8 cellular contexts compared by ENCODE assay signal in the genomic region with DNA sequence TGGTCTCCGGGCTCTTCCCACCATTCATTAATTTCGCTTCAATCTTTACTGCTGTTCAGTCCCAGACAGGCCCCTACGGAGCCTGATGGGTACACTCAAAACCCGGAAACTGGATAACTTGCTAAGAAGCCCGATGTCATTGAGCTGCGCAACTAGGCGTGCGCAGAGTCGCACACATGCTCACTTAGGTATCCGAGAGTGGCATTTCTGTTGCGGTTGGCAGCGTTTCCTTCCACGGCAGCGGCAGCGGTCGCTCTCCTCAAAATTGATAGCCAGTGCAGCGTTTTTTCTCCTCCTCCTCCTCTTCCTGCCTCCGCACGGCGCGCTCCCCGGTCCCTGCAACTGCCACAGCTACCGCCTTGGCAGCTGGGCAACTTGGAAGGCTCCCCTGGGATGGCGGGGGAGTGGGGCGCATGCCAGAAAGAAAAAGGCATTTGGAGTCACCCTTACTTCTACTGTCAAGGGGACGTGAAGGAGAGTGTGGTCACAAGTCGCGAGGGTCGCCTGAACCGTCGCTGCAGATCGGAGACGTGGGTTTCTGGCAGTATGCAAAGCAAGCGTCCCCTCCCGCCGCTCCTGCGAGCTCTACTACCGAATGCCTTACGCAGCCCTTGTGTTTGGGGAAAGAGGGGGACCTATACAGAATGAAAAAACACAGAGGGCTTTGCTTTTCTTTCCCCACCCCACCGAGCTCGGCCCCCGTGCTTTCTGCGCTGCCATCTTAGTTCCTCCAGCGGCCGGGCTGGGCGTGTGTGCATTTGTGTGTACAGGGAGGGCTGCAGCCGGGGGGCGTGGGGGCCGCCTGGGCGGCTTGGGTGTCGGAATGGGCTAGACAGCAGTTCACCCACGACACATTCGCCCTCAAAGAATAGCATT. TPM values are rescaled to one million over a fixed set of nuclear protein-coding genes. Genes with fewer than 3 reads are reported as not detected.
DNase-seq lines count a peak whose midpoint lies in the region; ATAC-seq and TF ChIP-seq lines count a peak whose summit lies in the region.

No MANE protein-coding gene starts in this region.

- H3K4me2 ChIP-seq in GM23338: peak overlapping the region; percentile 95

- peak overlapping the region; percentile 73 for H3K27ac ChIP-seq in GM23338 (ENCODE audit: low read depth)

- H3K4me1 ChIP-seq in GM23338 (ENCODE audit: insufficient read depth): peaks cover 35% of the 10 kb centered on the region

- no peaks in the 10 kb centered on the region for H3K9me2 ChIP-seq in GM23338 (ENCODE audit: insufficient read depth)

- H3K36me3 Mint-ChIP-seq in GM23338 (ENCODE audit: low read depth): no peaks in the 10 kb centered on the region
- no peaks in the 10 kb centered on the region for H3K36me3 Mint-ChIP-seq in naive thymus-derived CD8-positive, alpha-beta T cell
- peaks cover 1 to 3% of the 10 kb centered on the region in 2 donors for H3K36me3 Mint-ChIP-seq in stimulated activated naive B cell treated with anti-CD40 and anti-IgM and Interleukin-4, amounts not matched to agents 10 μg/mL and 1 μg/mL and 100 μg/mL, for 72 hours

- peak overlapping the region; percentile 100 for H2AFZ ChIP-seq in GM23338

- ATAC-seq in GM23338: peak; percentile 64
- ATAC-seq in naive thymus-derived CD8-positive, alpha-beta T cell: peak; percentile 57 to 64
- peak; percentile 65 to 74 for ATAC-seq in stimulated activated naive B cell treated with anti-CD40 and anti-IgM and Interleukin-4, amounts not matched to agents 10 μg/mL and 1 μg/mL and 100 μg/mL, for 72 hours (replicated peaks)

- H3K4me3 Mint-ChIP-seq in GM23338: peak overlapping the region; percentile 89
- peak overlapping the region; percentile 86 to 99 (median 97) for H3K4me3 Mint-ChIP-seq in naive thymus-derived CD8-positive, alpha-beta T cell
- peak overlapping the region; percentile 94 to 96 for H3K4me3 Mint-ChIP-seq in stimulated activated naive B cell treated with anti-CD40 and anti-IgM and Interleukin-4, amounts not matched to agents 10 μg/mL and 1 μg/mL and 100 μg/mL, for 72 hours

- peaks cover 12% of the 10 kb centered on the region; the same call in 1 of the 2 replicates for H4K20me1 ChIP-seq in GM23338 (replicated peaks; ENCODE audit: insufficient read depth)

- H3K27me3 ChIP-seq in GM23338 (ENCODE audit: insufficient read depth): peaks cover 21% of the 10 kb centered on the region

- no peak overlapping the region for H3K27ac Mint-ChIP-seq in GM23338
- peak overlapping the region; percentile 88 to 98 (median 95) for H3K27ac Mint-ChIP-seq in naive thymus-derived CD8-positive, alpha-beta T cell
- H3K27ac Mint-ChIP-seq in stimulated activated naive B cell treated with anti-CD40 and anti-IgM and Interleukin-4, amounts not matched to agents 10 μg/mL and 1 μg/mL and 100 μg/mL, for 72 hours: peak overlapping the region; percentile 98

- 0 out of 2 replicates have a peak, but pooled peaks cover 3% of the 10 kb centered on the region for H3F3A ChIP-seq in GM23338 (replicated peaks; ENCODE audit: low read depth)

- peaks cover 20% of the 10 kb centered on the region for H3K79me2 ChIP-seq in GM23338 (replicated peaks; ENCODE audit: insufficient read depth)

- H3K4me1 Mint-ChIP-seq in GM23338: peaks cover 31% of the 10 kb centered on the region
- H3K4me1 Mint-ChIP-seq in naive thymus-derived CD8-positive, alpha-beta T cell: peaks cover 23 to 61% (median 48%) of the 10 kb centered on the region in 4 donors
- peaks cover 18 to 30% of the 10 kb centered on the region in 2 donors for H3K4me1 Mint-ChIP-seq in stimulated activated naive B cell treated with anti-CD40 and anti-IgM and Interleukin-4, amounts not matched to agents 10 μg/mL and 1 μg/mL and 100 μg/mL, for 72 hours

- no peak for TF ChIP-seq CTCF in GM23338 (conservative IDR thresholded peaks at IDR 0.05; ENCODE audit: low read depth in 2 of 2)

- no peaks in the 10 kb centered on the region for H3K36me3 ChIP-seq in GM23338 (ENCODE audit: insufficient read depth)

- POLR2A ChIA-PET in naive thymus-derived CD8-positive, alpha-beta T cell (lab: Charles Lee): interaction anchor here (0.6 to 3.4 kb wide), 23 partner anchors 9 to 443 kb away, joined by 3 to 31 read pairs (median 4); a partner anchor contains a TSS

- DNase-seq in Daoy (ENCODE audit: low read depth): peak; percentile 93
- DNase-seq in GM23338 (ENCODE audit: low spot score): peak; percentile 93
- peak; percentile 97 to 98 for DNase-seq in Kasumi-1 (lab: John Stamatoyannopoulos, UW)
- peak; percentile 98 for DNase-seq in RKO (ENCODE audit: low spot score)
- peak; percentile 74 to 79 for DNase-seq in activated T-helper 1 cell treated with anti-CD3 and anti-CD28 coated beads, Interleukin-2, amount 50 U/mL, for 16 hours (ENCODE audit: low read depth in 1 of 2, low spot score in 1 of 2)
- peak; percentile 97 for DNase-seq in fibroblast of peridontal ligament (ENCODE audit: extremely low read depth)
- DNase-seq in naive thymus-derived CD8-positive, alpha-beta T cell: peak; percentile 70 to 96 (median 89)
- peak; percentile 90 for DNase-seq in stimulated activated naive B cell treated with anti-CD40 and anti-IgM and Interleukin-4, amounts not matched to agents 10 μg/mL and 1 μg/mL and 100 μg/mL, for 72 hours

- H3K4me3 ChIP-seq in GM23338: peak overlapping the region; percentile 93

- H3K27me3 Mint-ChIP-seq in GM23338 (ENCODE audit: insufficient read depth, low read depth, poor library complexity): peaks cover 19% of the 10 kb centered on the region
- peaks cover 0 to 3% (median 0%) of the 10 kb centered on the region in 5 donors for H3K27me3 Mint-ChIP-seq in naive thymus-derived CD8-positive, alpha-beta T cell
- no peaks in the 10 kb centered on the region for H3K27me3 Mint-ChIP-seq in stimulated activated naive B cell treated with anti-CD40 and anti-IgM and Interleukin-4, amounts not matched to agents 10 μg/mL and 1 μg/mL and 100 μg/mL, for 72 hours

- H3K9me3 Mint-ChIP-seq in GM23338: no peaks in the 10 kb centered on the region; the same call in 2 of the 3 replicates
- H3K9me3 Mint-ChIP-seq in naive thymus-derived CD8-positive, alpha-beta T cell: no peaks in the 10 kb centered on the region
- H3K9me3 Mint-ChIP-seq in stimulated activated naive B cell treated with anti-CD40 and anti-IgM and Interleukin-4, amounts not matched to agents 10 μg/mL and 1 μg/mL and 100 μg/mL, for 72 hours: no peaks in the 10 kb centered on the region

TF ChIP-seq in GM23338, 12 proteins besides CTCF, POLR2A, EP300 and RAD21 (continues in another document):
- TF ChIP-seq CREB1 (CRISPR knock-in tag; IDR thresholded peaks at IDR 0.05; ENCODE audit: low read depth): peak; percentile 75
- TF ChIP-seq EZH2phosphoT487 (IDR thresholded peaks at IDR 0.05; ENCODE audit: unreplicated experiment): no peak
- TF ChIP-seq STAT1 (IDR thresholded peaks at IDR 0.05; ENCODE audit: unreplicated experiment): no peak
- no peak for TF ChIP-seq JUNB (IDR thresholded peaks at IDR 0.05; ENCODE audit: unreplicated experiment)
- TF ChIP-seq, protein P1, sequence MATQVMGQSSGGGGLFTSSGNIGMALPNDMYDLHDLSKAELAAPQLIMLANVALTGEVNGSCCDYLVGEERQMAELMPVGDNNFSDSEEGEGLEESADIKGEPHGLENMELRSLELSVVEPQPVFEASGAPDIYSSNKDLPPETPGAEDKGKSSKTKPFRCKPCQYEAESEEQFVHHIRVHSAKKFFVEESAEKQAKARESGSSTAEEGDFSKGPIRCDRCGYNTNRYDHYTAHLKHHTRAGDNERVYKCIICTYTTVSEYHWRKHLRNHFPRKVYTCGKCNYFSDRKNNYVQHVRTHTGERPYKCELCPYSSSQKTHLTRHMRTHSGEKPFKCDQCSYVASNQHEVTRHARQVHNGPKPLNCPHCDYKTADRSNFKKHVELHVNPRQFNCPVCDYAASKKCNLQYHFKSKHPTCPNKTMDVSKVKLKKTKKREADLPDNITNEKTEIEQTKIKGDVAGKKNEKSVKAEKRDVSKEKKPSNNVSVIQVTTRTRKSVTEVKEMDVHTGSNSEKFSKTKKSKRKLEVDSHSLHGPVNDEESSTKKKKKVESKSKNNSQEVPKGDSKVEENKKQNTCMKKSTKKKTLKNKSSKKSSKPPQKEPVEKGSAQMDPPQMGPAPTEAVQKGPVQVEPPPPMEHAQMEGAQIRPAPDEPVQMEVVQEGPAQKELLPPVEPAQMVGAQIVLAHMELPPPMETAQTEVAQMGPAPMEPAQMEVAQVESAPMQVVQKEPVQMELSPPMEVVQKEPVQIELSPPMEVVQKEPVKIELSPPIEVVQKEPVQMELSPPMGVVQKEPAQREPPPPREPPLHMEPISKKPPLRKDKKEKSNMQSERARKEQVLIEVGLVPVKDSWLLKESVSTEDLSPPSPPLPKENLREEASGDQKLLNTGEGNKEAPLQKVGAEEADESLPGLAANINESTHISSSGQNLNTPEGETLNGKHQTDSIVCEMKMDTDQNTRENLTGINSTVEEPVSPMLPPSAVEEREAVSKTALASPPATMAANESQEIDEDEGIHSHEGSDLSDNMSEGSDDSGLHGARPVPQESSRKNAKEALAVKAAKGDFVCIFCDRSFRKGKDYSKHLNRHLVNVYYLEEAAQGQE (IDR thresholded peaks at IDR 0.05; ENCODE audit: unreplicated experiment): no peak
- no peak for TF ChIP-seq NANOG (IDR thresholded peaks at IDR 0.05; ENCODE audit: borderline replicate concordance)
- peak; percentile 63 for TF ChIP-seq POLR2AphosphoS5 (IDR thresholded peaks at IDR 0.05; ENCODE audit: low read depth)
- TF ChIP-seq ZNF331 (CRISPR knock-in tag; IDR thresholded peaks at IDR 0.05; ENCODE audit: low read depth): no peak
- TF ChIP-seq ZNF114 (CRISPR knock-in tag; IDR thresholded peaks at IDR 0.05): no peak
- TF ChIP-seq EZH2 (IDR thresholded peaks at IDR 0.05; ENCODE audit: low read depth, unreplicated experiment): no peak

RNA-seq across cellular contexts. Expression of a gene that starts 2.5 kb away (rescaled TPM):
- 16.8 and 28.7 TPM in 2 replicates for total RNA-seq in Daoy (2014; rRNA removed; shearing (Covaris generic))
- total RNA-seq in GM23338 (2014; rRNA removed; shearing (Covaris generic)): 77.2 and 78.0 TPM in 2 replicates
- 38.5 and 54.6 TPM in 2 replicates for polyA plus RNA-seq in GM23338 (2016; fragmentation: Nextera tagmentation; extraction: Ambion mirVana)
- 100 to 1,000 TPM; 167 to 174 TPM for total RNA-seq in naive thymus-derived CD8-positive, alpha-beta T cell
- 10 to 100 TPM; 24.2 to 41.4 (median 40.5) TPM for polyA plus RNA-seq in naive thymus-derived CD8-positive, alpha-beta T cell

Comparison
In these comparisons a context has a peak if more than half of its experiments do, and no peak if none do; other contexts are left out.
1. Peak in every context shown above with its lines: DNase-seq, ATAC-seq, H3K4me3 ChIP-seq and H3K27ac ChIP-seq.